Comparison of ENCODE assay signal across 8 cellular contexts in the genomic region with DNA sequence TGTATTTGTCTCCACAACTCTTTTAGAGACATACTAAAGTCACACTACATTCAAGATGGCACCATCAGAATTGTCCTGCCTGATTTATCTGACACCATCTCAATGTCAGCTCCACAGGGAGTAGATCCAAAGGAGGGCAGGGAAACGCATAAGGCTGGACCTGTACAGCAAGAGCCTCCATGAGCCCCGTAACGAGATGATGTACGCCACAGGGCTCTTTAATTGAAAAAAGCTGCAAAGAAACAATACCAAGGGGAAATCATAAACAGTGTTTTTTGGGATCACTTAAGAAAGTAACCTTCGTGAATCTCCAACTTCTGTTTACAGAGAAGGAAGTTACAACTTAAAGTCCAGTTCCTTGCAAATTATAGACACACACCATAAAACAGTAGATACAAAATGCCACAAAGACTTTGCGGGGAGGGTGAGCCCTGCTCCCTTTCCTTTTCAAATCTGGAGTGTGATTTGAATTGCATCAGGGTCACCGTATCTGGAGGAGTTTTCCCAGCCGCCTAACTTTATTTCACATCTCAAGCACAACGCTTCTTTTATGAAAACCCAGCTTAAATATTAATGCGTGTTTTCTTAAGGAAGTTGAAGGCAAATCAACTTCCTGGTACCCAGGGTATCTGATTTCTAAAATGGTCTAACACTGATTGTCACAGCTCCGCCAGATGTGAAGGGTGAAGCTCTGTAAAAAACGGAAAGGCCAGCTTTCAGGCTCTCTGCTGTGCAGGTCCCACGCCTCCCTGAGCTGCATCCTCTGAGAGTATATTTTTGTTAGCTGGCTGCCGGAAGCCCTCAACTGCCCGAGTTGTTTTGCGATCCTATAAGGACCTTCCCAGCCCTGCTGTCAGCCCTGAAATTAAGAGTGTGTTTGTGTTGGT.
DNase-seq lines count a peak whose midpoint lies in the region; ATAC-seq and TF ChIP-seq lines count a peak whose summit lies in the region.

No MANE protein-coding gene starts in this region.

- peak overlapping the region; percentile 50; the same call in 1 of the 2 replicates for H2AFZ ChIP-seq in MM.1S (ENCODE audit: low read length)

- no peaks in the 10 kb centered on the region for H3K79me2 ChIP-seq in MM.1S (ENCODE audit: low read length)

- no peaks in the 10 kb centered on the region for H3K27me3 ChIP-seq in MM.1S (replicated peaks; ENCODE audit: insufficient read depth, low read length)
- H3K27me3 ChIP-seq in right atrium auricular region = no peaks in the 10 kb centered on the region

- peak overlapping the region; percentile 44; the same call in 1 of the 2 replicates for H3K4me2 ChIP-seq in MM.1S (ENCODE audit: low read depth, low read length)

- TF ChIP-seq CTCF in GM13977 (IDR thresholded peaks at IDR 0.05; ENCODE audit: extremely low read depth, insufficient read depth, missing control alignments) = no peak
- no peak for TF ChIP-seq CTCF in MM.1S (IDR thresholded peaks at IDR 0.05; ENCODE audit: low read length)
- TF ChIP-seq CTCF in right atrium auricular region (IDR thresholded peaks at IDR 0.05) = no peak

- DNase-seq in GM13977 (ENCODE audit: low spot score) (peak; percentile 46), MM.1S (peak; percentile 49), right atrium auricular region (ENCODE audit: low spot score) (no peak), glomerular visceral epithelial cell (ENCODE audit: extremely low spot score) (no peak), NCI-H446 treated with DMSO at 0.1 percent for 48 hours (lab: John Stamatoyannopoulos, UW) (no peak), cortex of kidney (lab: John Stamatoyannopoulos, UW) (no peak), kidney tubule cell (ENCODE audit: low spot score) (no peak)

- H3F3A ChIP-seq in MM.1S (ENCODE audit: insufficient read depth, low read length) = no peaks in the 10 kb centered on the region

- H3K4me3 ChIP-seq in MM.1S (ENCODE audit: low read length) (peak overlapping the region; percentile 18; the same call in 1 of the 2 replicates), right atrium auricular region (peak overlapping the region in 1 of 2 donors; percentile 23)

- H3K4me1 ChIP-seq in MM.1S (ENCODE audit: low read length) (no peaks in the 10 kb centered on the region), right atrium auricular region (peaks cover 0 to 34% of the 10 kb centered on the region in 2 donors)

- H3K27ac ChIP-seq in MM.1S (ENCODE audit: low read length) (no peak overlapping the region), right atrium auricular region (peak overlapping the region; percentile 66 to 77)

- H3K36me3 ChIP-seq in MM.1S (replicated peaks; ENCODE audit: insufficient read depth, low read length) = no peaks in the 10 kb centered on the region
- H3K36me3 ChIP-seq in right atrium auricular region = no peaks in the 10 kb centered on the region

- H4K20me1 ChIP-seq in MM.1S (ENCODE audit: insufficient read depth, low read length) = no peaks in the 10 kb centered on the region

- in situ Hi-C loops in GM13977 (cut with MboI; ENCODE audit: low pct_unique_long_range_greater_than_20kb, low sequenced_read_pairs, unreplicated experiment) = loop anchor here (10.0 kb wide), 1 partner anchor 56 kb away; no protein-coding TSS in a partner anchor

- H3K9me2 ChIP-seq in MM.1S (replicated peaks; ENCODE audit: insufficient read depth, low read length) = no peaks in the 10 kb centered on the region

- H3K9ac ChIP-seq in MM.1S (ENCODE audit: low read length) = no peak overlapping the region

- peak; percentile 94 for ATAC-seq in GM21529 (IDR thresholded peaks at IDR 0.05; ENCODE audit: unreplicated experiment)

- no peaks in the 10 kb centered on the region for H3K9me3 ChIP-seq in MM.1S (replicated peaks; ENCODE audit: insufficient read depth, low read length)
- H3K9me3 ChIP-seq in right atrium auricular region = no peaks in the 10 kb centered on the region

Comparison
In these comparisons a context has a peak if more than half of its experiments do, and no peak if none do; other contexts are left out.
1. DNase-seq: peak in GM13977 (single experiment) and MM.1S (single experiment); none in right atrium auricular region (single experiment), glomerular visceral epithelial cell (single experiment), NCI-H446 treated with DMSO at 0.1 percent for 48 hours (single experiment), cortex of kidney (single experiment) and kidney tubule cell (single experiment).